In genomic region chr15:25891108-25891507, GRCh38 we compare ENCODE assay signal across 22 cellular contexts. TPM values are rescaled to one million over a fixed set of nuclear protein-coding genes. Genes with fewer than 3 reads are reported as not detected.
"Had no signal": no experiment of that assay in that cellular context is flagged by ENCODE, and none has a peak within 500 bp of the region (broad histone marks: within the 10 kb centered on the region; RNA-seq: fewer than 3 reads in every experiment).

No MANE protein-coding gene starts in this region.

- H3K4me1 ChIP-seq: esophagus squamous epithelium had no signal

- H3K9me3 Mint-ChIP-seq: natural killer cell; stimulated activated naive B cell treated with anti-CD40 and anti-IgM and Interleukin-4, amounts not matched to agents 10 μg/mL and 1 μg/mL and 100 μg/mL, for 72 hours; stimulated activated naive CD8-positive, alpha-beta T cell treated with anti-CD3 and anti-CD28 coated beads, Interleukin-15, amount 100 ng/mL, for 72 hours had no signal

- H3K36me3 ChIP-seq: esophagus squamous epithelium, suprapubic skin, thyroid gland had no signal

- H3K9me3 ChIP-seq: esophagus squamous epithelium, suprapubic skin, thyroid gland had no signal

- H3K4me3 Mint-ChIP-seq: natural killer cell; neural crest cell; stimulated activated naive B cell treated with anti-CD40 and anti-IgM and Interleukin-4, amounts not matched to agents 10 μg/mL and 1 μg/mL and 100 μg/mL, for 72 hours; stimulated activated naive CD8-positive, alpha-beta T cell treated with anti-CD3 and anti-CD28 coated beads, Interleukin-15, amount 100 ng/mL, for 72 hours had no signal

- H3K27me3 ChIP-seq: dorsolateral prefrontal cortex, esophagus squamous epithelium, suprapubic skin, thyroid gland had no signal

- H3K36me3 Mint-ChIP-seq: natural killer cell; stimulated activated naive B cell treated with anti-CD40 and anti-IgM and Interleukin-4, amounts not matched to agents 10 μg/mL and 1 μg/mL and 100 μg/mL, for 72 hours had no signal

- H3K27ac ChIP-seq: dorsolateral prefrontal cortex, epithelial cell of prostate, skin epidermis, suprapubic skin had no signal

- H3K4me3 ChIP-seq: dorsolateral prefrontal cortex, esophagus squamous epithelium, skin epidermis, suprapubic skin, thyroid gland had no signal

- DNase-seq: central memory CD4-positive, alpha-beta T cell; cortex of kidney; effector CD8-positive, alpha-beta T cell; esophagus squamous epithelium; foreskin fibroblast; kidney; left cardiac atrium; left ventricle myocardium superior; natural killer cell; stimulated activated CD4-positive, alpha-beta T cell treated with anti-CD3 and anti-CD28 coated beads, Interleukin-2, amount 100 ng/mL, for 24 hours; stimulated activated CD4-positive, alpha-beta T cell treated with anti-CD3 and anti-CD28 coated beads, Interleukin-4, amount 100 ng/mL, for 4 hours; stimulated activated naive B cell treated with anti-CD40 and anti-IgM and Interleukin-4, amounts not matched to agents 10 μg/mL and 1 μg/mL and 100 μg/mL, for 72 hours; stimulated activated naive CD8-positive, alpha-beta T cell treated with anti-CD3 and anti-CD28 coated beads, Interleukin-15, amount 100 ng/mL, for 72 hours had no signal

- FAIRE-seq: endometrium, kidney had no signal

- H3K27ac Mint-ChIP-seq: natural killer cell; stimulated activated naive B cell treated with anti-CD40 and anti-IgM and Interleukin-4, amounts not matched to agents 10 μg/mL and 1 μg/mL and 100 μg/mL, for 72 hours; stimulated activated naive CD8-positive, alpha-beta T cell treated with anti-CD3 and anti-CD28 coated beads, Interleukin-15, amount 100 ng/mL, for 72 hours had no signal

- H3K4me1 Mint-ChIP-seq: natural killer cell; neural crest cell; stimulated activated naive B cell treated with anti-CD40 and anti-IgM and Interleukin-4, amounts not matched to agents 10 μg/mL and 1 μg/mL and 100 μg/mL, for 72 hours; stimulated activated naive CD8-positive, alpha-beta T cell treated with anti-CD3 and anti-CD28 coated beads, Interleukin-15, amount 100 ng/mL, for 72 hours had no signal

RNA-seq across cellular contexts. Expression of gene ATP10A, which starts 28.0 kb away (rescaled TPM):
- total RNA-seq: lung microvascular endothelial cell, pulmonary artery endothelial cell had no signal
